In the genomic region with DNA sequence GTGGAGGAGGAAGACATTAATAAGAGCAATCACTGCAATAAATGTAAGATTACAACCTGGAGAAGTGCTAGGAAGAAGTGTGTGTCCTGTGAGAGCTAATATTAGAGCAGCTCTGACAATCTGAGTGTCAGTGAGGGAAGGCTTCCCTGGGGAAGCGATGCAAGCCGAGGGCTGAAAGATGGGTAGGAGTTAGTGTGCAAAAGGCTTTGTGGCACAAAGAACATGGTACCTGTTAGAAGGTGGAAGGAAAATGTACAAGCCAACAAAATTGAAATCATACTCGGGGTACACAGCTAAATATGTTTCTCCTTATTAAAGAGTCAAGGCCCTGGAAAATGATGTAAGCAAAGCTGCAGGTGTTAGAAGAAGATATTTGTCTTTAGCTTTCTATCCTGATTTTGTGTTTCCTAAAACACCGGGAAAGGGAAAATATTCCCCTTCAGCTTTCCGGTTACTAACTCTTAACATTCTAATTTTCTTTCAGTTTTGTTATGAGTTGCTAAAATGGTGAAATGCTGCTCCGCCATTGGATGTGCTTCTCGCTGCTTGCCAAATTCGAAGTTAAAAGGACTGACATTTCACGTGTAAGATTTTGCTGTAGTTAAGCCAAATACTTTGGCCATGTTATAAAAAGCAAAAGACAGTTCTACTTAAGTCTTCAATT, we compare ENCODE assay signal across 8 cellular contexts. TPM values are rescaled to one million over a fixed set of nuclear protein-coding genes. Genes with fewer than 3 reads are reported as not detected.
DNase-seq lines count a peak whose midpoint lies in the region; ATAC-seq and TF ChIP-seq lines count a peak whose summit lies in the region.

No MANE protein-coding gene starts in this region.

- H3K9me3 ChIP-seq in heart right ventricle (no peaks in the 10 kb centered on the region), spleen (no peaks in the 10 kb centered on the region)

- intact Hi-C loops in heart right ventricle (cut with DNase I) (loop anchor here in 2 of 10 donors (10.0 kb wide), 2 partner anchors 210 to 580 kb away; a partner anchor contains a TSS), spleen (cut with DNase I; ENCODE audit: low total_unique reads) (no loop called here)

- TF ChIP-seq POLR2A in spleen (IDR thresholded peaks at IDR 0.05) = no peak

- WGBS in heart right ventricle, 2 donors = 53 to 54% methylated on average over 9 of the region's 9 CpGs
- WGBS in spleen, 5 donors = 27 to 48% (median 41%) methylated on average over 9 of the region's 9 CpGs

- no peak for TF ChIP-seq CTCF in heart right ventricle (IDR thresholded peaks at IDR 0.05)
- TF ChIP-seq CTCF in spleen (IDR thresholded peaks at IDR 0.05 in 8 of 11, conservative IDR thresholded peaks at IDR 0.05 in 3 of 11) = no peak

- peak; percentile 38 for DNase-seq in activated T-cell treated with anti-CD3 and anti-CD28 coated beads, Interleukin-2, amount 50 U/mL, for 1 hour
- no peak for DNase-seq in activated T-cell treated with anti-CD3 and anti-CD28 coated beads for 4 hours
- DNase-seq in activated CD4-positive, alpha-beta T cell treated with anti-CD3 and anti-CD28 coated beads, Interleukin-2, amount 50 U/mL, for 1 hour = peak; percentile 3
- DNase-seq in heart right ventricle = no peak
- DNase-seq in spleen = no peak
- DNase-seq in SHP77 treated with DMSO at 0.1 percent for 48 hours (lab: John Stamatoyannopoulos, UW) = no peak

- ATAC-seq in HG03159 (IDR thresholded peaks at IDR 0.05; ENCODE audit: unreplicated experiment) = peak; percentile 2
- ATAC-seq in heart right ventricle = peak in 2 of 8 donors; percentile 11 to 23
- ATAC-seq in HG02678 (IDR thresholded peaks at IDR 0.05; ENCODE audit: unreplicated experiment) = no peak

- H3K36me3 ChIP-seq in heart right ventricle = peaks cover 0 to 33% (median 12%) of the 10 kb centered on the region in 9 donors
- H3K36me3 ChIP-seq in spleen = peaks cover 3 to 34% (median 18%) of the 10 kb centered on the region in 6 donors

- H3K27ac ChIP-seq in heart right ventricle (peak overlapping the region; percentile 80 to 97 (median 94)), spleen (peak overlapping the region; percentile 93 to 100 (median 99))

- H3K4me1 ChIP-seq in heart right ventricle = peaks cover 0 to 53% (median 47%) of the 10 kb centered on the region in 9 donors
- H3K4me1 ChIP-seq in spleen = peaks cover 32 to 73% (median 53%) of the 10 kb centered on the region in 6 donors

- H3K27me3 ChIP-seq in heart right ventricle (no peaks in the 10 kb centered on the region), spleen (replicated peaks in 1 of 7) (no peaks in the 10 kb centered on the region)

- H3K4me3 ChIP-seq in heart right ventricle = peak overlapping the region; percentile 64 to 77 (median 72)
- H3K4me3 ChIP-seq in spleen = peak overlapping the region; percentile 56 to 92 (median 72)

RNA-seq across cellular contexts. Expression of a gene that starts 0.8 kb away (rescaled TPM):
- total RNA-seq in heart right ventricle = 10 to 100 TPM; 13.0 to 21.7 (median 18.3) TPM
- 1 to 10 TPM; 4.0 to 5.0 TPM for polyA plus RNA-seq in heart right ventricle
- 10 to 100 TPM; 17.9 to 42.0 (median 25.7) TPM for total RNA-seq in spleen
- 1 to 10 TPM; 3.1 to 5.3 (median 4.1) TPM for polyA plus RNA-seq in spleen

RNA-seq across cellular contexts. Expression of a gene that starts 0.9 kb away (rescaled TPM):
- total RNA-seq in heart right ventricle (10 to 100 TPM; 37.4 to 62.0 (median 50.3) TPM), spleen (10 to 100 TPM; 36.0 to 51.2 (median 42.6) TPM)
- polyA plus RNA-seq in heart right ventricle (10 to 100 TPM; 15.5 to 16.3 TPM), spleen (10 to 100 TPM in 2 of 3 donors, 1 to 10 TPM in 1; 9.4 to 24.2 (median 14.4) TPM)

RNA-seq across cellular contexts. Expression of a gene that starts 40.8 kb away (rescaled TPM):
- total RNA-seq in heart right ventricle (not detected), spleen (not detected)
- polyA plus RNA-seq in heart right ventricle (under 1 TPM; 0.06 to 0.37 TPM), spleen (under 1 TPM in 1 of 3 donors, not detected in 2; 0.74 TPM)

Comparison
In these comparisons a context has a peak if more than half of its experiments do, and no peak if none do; other contexts are left out.
1. DNase-seq: peak in activated T-cell treated with anti-CD3 and anti-CD28 coated beads, Interleukin-2, amount 50 U/mL, for 1 hour (single experiment) and activated CD4-positive, alpha-beta T cell treated with anti-CD3 and anti-CD28 coated beads, Interleukin-2, amount 50 U/mL, for 1 hour (single experiment); none in activated T-cell treated with anti-CD3 and anti-CD28 coated beads for 4 hours (single experiment), heart right ventricle (0 of 2), spleen (single experiment) and SHP77 treated with DMSO at 0.1 percent for 48 hours (single experiment).